In the genomic region with DNA sequence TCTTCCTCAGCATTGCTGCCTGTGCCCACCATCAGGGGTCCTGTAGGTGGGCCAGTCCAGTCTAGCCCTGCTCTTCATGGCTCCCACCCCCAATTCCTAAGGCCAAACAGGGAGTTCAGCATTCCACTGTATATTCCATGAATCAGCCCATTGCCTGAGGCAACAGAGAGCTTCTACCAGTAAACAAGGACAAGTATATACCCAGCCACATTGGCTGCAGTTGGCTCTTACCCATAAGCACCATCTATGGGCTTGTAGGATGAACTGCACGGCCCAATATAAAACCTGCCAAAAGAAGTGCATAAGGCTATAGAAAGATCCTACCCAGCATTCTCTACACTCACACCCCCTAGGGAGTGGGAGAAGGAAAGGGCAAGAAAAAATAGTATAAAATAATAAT, we compare ENCODE assay signal across 1 cellular context.
TF ChIP-seq lines count a peak whose summit lies in the region.

No MANE protein-coding gene starts in this region.

TF ChIP-seq in SK-N-SH treated with all-trans-retinoic acid at 6 μM for 48 hours, 23 proteins besides CTCF, POLR2A, EP300 and RAD21 (continued from another document):
- TF ChIP-seq, protein P1, sequence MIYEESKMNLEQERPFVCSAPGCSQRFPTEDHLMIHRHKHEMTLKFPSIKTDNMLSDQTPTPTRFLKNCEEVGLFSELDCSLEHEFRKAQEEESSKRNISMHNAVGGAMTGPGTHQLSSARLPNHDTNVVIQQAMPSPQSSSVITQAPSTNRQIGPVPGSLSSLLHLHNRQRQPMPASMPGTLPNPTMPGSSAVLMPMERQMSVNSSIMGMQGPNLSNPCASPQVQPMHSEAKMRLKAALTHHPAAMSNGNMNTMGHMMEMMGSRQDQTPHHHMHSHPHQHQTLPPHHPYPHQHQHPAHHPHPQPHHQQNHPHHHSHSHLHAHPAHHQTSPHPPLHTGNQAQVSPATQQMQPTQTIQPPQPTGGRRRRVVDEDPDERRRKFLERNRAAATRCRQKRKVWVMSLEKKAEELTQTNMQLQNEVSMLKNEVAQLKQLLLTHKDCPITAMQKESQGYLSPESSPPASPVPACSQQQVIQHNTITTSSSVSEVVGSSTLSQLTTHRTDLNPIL (CRISPR knock-in tag; IDR thresholded peaks at IDR 0.05; ENCODE audit: low read depth): no peak
- TF ChIP-seq ESRRG (CRISPR knock-in tag; IDR thresholded peaks at IDR 0.05) (no peak), GLIS3 (CRISPR knock-in tag; IDR thresholded peaks at IDR 0.05) (no peak), SNAI2 (CRISPR knock-in tag; IDR thresholded peaks at IDR 0.05) (no peak)
- TF ChIP-seq, protein P2, sequence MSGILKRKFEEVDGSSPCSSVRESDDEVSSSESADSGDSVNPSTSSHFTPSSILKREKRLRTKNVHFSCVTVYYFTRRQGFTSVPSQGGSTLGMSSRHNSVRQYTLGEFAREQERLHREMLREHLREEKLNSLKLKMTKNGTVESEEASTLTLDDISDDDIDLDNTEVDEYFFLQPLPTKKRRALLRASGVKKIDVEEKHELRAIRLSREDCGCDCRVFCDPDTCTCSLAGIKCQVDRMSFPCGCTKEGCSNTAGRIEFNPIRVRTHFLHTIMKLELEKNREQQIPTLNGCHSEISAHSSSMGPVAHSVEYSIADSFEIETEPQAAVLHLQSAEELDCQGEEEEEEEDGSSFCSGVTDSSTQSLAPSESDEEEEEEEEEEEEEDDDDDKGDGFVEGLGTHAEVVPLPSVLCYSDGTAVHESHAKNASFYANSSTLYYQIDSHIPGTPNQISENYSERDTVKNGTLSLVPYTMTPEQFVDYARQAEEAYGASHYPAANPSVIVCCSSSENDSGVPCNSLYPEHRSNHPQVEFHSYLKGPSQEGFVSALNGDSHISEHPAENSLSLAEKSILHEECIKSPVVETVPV (CRISPR knock-in tag; IDR thresholded peaks at IDR 0.05): no peak
- TF ChIP-seq, protein P3, sequence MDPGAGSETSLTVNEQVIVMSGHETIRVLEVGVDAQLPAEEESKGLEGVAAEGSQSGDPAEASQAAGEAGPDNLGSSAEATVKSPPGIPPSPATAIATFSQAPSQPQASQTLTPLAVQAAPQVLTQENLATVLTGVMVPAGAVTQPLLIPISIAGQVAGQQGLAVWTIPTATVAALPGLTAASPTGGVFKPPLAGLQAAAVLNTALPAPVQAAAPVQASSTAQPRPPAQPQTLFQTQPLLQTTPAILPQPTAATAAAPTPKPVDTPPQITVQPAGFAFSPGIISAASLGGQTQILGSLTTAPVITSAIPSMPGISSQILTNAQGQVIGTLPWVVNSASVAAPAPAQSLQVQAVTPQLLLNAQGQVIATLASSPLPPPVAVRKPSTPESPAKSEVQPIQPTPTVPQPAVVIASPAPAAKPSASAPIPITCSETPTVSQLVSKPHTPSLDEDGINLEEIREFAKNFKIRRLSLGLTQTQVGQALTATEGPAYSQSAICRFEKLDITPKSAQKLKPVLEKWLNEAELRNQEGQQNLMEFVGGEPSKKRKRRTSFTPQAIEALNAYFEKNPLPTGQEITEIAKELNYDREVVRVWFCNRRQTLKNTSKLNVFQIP (CRISPR knock-in tag; IDR thresholded peaks at IDR 0.05; ENCODE audit: borderline replicate concordance, low read depth): no peak
